18 cellular contexts compared by ENCODE assay signal in the genomic region with DNA sequence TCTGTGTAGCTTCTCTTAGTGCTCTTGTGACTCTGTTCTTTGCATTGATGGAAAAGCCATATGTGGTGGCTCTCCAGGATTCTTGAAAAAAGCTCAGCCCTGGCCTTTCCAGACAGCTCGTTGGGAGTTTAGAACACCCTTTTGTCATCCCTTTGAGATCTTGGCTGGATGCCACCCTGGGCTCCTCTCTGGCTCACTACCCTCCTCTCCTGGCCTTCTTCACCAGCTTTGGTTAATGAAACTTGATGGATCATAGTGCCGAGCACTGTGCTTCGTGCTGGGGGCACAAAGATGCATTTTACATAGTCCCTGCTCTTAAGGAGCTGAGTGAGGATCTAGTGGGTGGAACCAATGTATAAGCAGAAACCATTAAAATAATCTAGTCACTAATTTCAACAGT. TPM values are rescaled to one million over a fixed set of nuclear protein-coding genes. Genes with fewer than 3 reads are reported as not detected.
DNase-seq lines count a peak whose midpoint lies in the region; ATAC-seq, FAIRE-seq and TF ChIP-seq lines count a peak whose summit lies in the region.
"Had no signal": no experiment of that assay in that cellular context is flagged by ENCODE, and none has a peak within 500 bp of the region (broad histone marks: within the 10 kb centered on the region; RNA-seq: fewer than 3 reads in every experiment).

No MANE protein-coding gene starts in this region.

- no peak overlapping the region for H3K9ac ChIP-seq in HepG2 (ENCODE audit: insufficient read depth, low read depth, low read length)

- H4K20me1 ChIP-seq in HepG2 (ENCODE audit: insufficient read depth, low read length) = no peaks in the 10 kb centered on the region

- intact Hi-C loops in HepG2 (cut with micrococcal nuclease; ENCODE audit: unreplicated experiment) = loop anchor here (10.0 kb wide), 1 partner anchor 527 kb away; no protein-coding TSS in a partner anchor

- CTCF ChIA-PET in HepG2 (lab: Yijun Ruan, JAX; ENCODE audit: low intra/inter-chr PET ratio, low total read pairs) = no interaction called here

- peaks cover 38 to 79% of the 10 kb centered on the region in 2 donors for H3K27me3 Mint-ChIP-seq in effector memory CD8-positive, alpha-beta T cell

- TF ChIP-seq EP300 in HepG2 (IDR thresholded peaks at IDR 0.05; ENCODE audit: low read depth in 2 of 2, low read length in 2 of 2) (no peak), HepG2 (CRISPR knock-in tag; IDR thresholded peaks at IDR 0.05; ENCODE audit: borderline replicate concordance) (no peak)

- H3K79me2 ChIP-seq in HepG2 (ENCODE audit: insufficient read depth, low read length) = no peaks in the 10 kb centered on the region

- H3K4me3 ChIP-seq in epithelial cell of proximal tubule (ENCODE audit: low read depth, low read length) (no peak overlapping the region), small intestine (ENCODE audit: low read depth in 1 of 2, low read length in 2 of 2) (no peak overlapping the region), HepG2 (replicated peaks in 1 of 3; ENCODE audit: insufficient read depth in 1 of 3, low read depth in 2 of 3, low read length in 3 of 3) (no peak overlapping the region)

- no peaks in the 10 kb centered on the region for H3K36me3 Mint-ChIP-seq in effector memory CD8-positive, alpha-beta T cell (ENCODE audit: insufficient read depth)
- H3K36me3 Mint-ChIP-seq: CD4-positive, CD25-positive, alpha-beta regulatory T cell had no signal

- TF ChIP-seq CTCF in epithelial cell of proximal tubule (conservative IDR thresholded peaks at IDR 0.05; ENCODE audit: low read depth, low read length) (peak; percentile 18), HepG2 (CRISPR knock-in tag; IDR thresholded peaks at IDR 0.05) (no peak)

- TF ChIP-seq POLR2A in HepG2 (IDR thresholded peaks at IDR 0.05; ENCODE audit: insufficient read depth in 1 of 2, low read depth in 2 of 2, low read length in 2 of 2) = no peak

- H3K27me3 ChIP-seq in small intestine (ENCODE audit: control insufficient read depth in 2 of 2, insufficient read depth in 2 of 2, low read length in 2 of 2) (peaks cover 0 to 4% of the 10 kb centered on the region in 2 donors), HepG2 (ENCODE audit: control insufficient read depth in 1 of 2, insufficient read depth in 2 of 2, low read length in 2 of 2) (no peaks in the 10 kb centered on the region)

- no peak for ATAC-seq in HG03097 (IDR thresholded peaks at IDR 0.05; ENCODE audit: low FRiP score, unreplicated experiment)
- ATAC-seq in HepG2 = no peak
- ATAC-seq in effector memory CD8-positive, alpha-beta T cell (replicated peaks) = no peak

- POLR2A ChIA-PET in HepG2 (lab: Yijun Ruan, JAX) = no interaction called here

- H3K36me3 ChIP-seq in small intestine (ENCODE audit: control insufficient read depth in 2 of 2, insufficient read depth in 2 of 2, low read length in 2 of 2) (no peaks in the 10 kb centered on the region), HepG2 (replicated peaks in 1 of 2; ENCODE audit: control insufficient read depth in 1 of 2, insufficient read depth in 2 of 2, low read length in 2 of 2) (no peaks in the 10 kb centered on the region)

- FAIRE-seq in small intestine (lab: Jason Lieb, UNC) (no peak), HepG2 (lab: Jason Lieb, UNC) (no peak)
- FAIRE-seq: RCC 7860 had no signal

- DNase-seq in DMS 273 (lab: John Stamatoyannopoulos, UW; ENCODE audit: unreplicated experiment) = peak; percentile 65
- peak; percentile 21 for DNase-seq in NCI-H1105 (lab: John Stamatoyannopoulos, UW)
- DNase-seq in NCI-H524 treated with DMSO at 0.1 percent for 48 hours (lab: John Stamatoyannopoulos, UW) = peak; percentile 57
- DNase-seq in epithelial cell of proximal tubule (ENCODE audit: low read depth) = no peak
- no peak for DNase-seq in small intestine
- DNase-seq in HepG2 (ENCODE audit: low spot score) = no peak
- DNase-seq in effector memory CD8-positive, alpha-beta T cell = no peak
- DNase-seq: ACHN; CD4-positive, CD25-positive, alpha-beta regulatory T cell; H7; NCI-H1048; NCI-H187; NCI-H2227 treated with DMSO at 0.1 percent for 48 hours; NCI-H82; SIG-M5 had no signal

- no peaks in the 10 kb centered on the region for H3K9me3 Mint-ChIP-seq in effector memory CD8-positive, alpha-beta T cell
- H3K9me3 Mint-ChIP-seq: CD4-positive, CD25-positive, alpha-beta regulatory T cell; T-helper 2 cell treated with Interferon-gamma antibody and Interleukin-4, amounts not matched to agents 5 μg/mL and 100 μg/mL, for 36 hours had no signal

- no peak overlapping the region for H2AFZ ChIP-seq in HepG2 (ENCODE audit: low read length)

- no peak overlapping the region for H3K4me2 ChIP-seq in HepG2 (ENCODE audit: low read depth, low read length)

- WGBS in small intestine, 3 donors = 40 to 49% (median 49%) methylated on average over 3 of the region's 3 CpGs
- 14% methylated on average over 3 of the region's 3 CpGs for WGBS in HepG2 (ENCODE audit: low lambda C conversion rate)

- no peak for TF ChIP-seq RAD21 in HepG2 (CRISPR knock-in tag; IDR thresholded peaks at IDR 0.05)

- in situ Hi-C loops in HepG2 (cut with HindIII; ENCODE audit: extremely low pct_ligation_motif_present, low pct_unique_long_range_greater_than_20kb) = loop anchor here (5.0 to 10.0 kb wide), 3 partner anchors 190 to 525 kb away; no protein-coding TSS in a partner anchor

- H3K27ac ChIP-seq in small intestine (ENCODE audit: low read depth in 1 of 2, low read length in 1 of 2) (no peak overlapping the region), HepG2 (ENCODE audit: extremely low read length, insufficient read depth, low read length) (no peak overlapping the region)

- peaks cover 3 to 4% of the 10 kb centered on the region in 2 donors for H3K4me1 Mint-ChIP-seq in effector memory CD8-positive, alpha-beta T cell (ENCODE audit: low read depth in 2 of 2)

- no peak overlapping the region for H3K27ac Mint-ChIP-seq in effector memory CD8-positive, alpha-beta T cell
- H3K27ac Mint-ChIP-seq: CD4-positive, CD25-positive, alpha-beta regulatory T cell; T-helper 2 cell treated with Interferon-gamma antibody and Interleukin-4, amounts not matched to agents 5 μg/mL and 100 μg/mL, for 36 hours had no signal

- H3K4me1 ChIP-seq in small intestine (ENCODE audit: control insufficient read depth in 2 of 2, insufficient read depth in 1 of 2, low read depth in 1 of 2, low read length in 1 of 2) = no peaks in the 10 kb centered on the region
- H3K4me1 ChIP-seq in HepG2 (ENCODE audit: insufficient read depth, low read length) = 0 out of 2 replicates have a peak, but pooled peaks cover 7% of the 10 kb centered on the region

- BruUV-seq in HepG2 (replicated peaks; lab: Mats Ljungman, UMichigan) = no TSS peak

- H3K4me3 Mint-ChIP-seq in effector memory CD8-positive, alpha-beta T cell = no peak overlapping the region
- H3K4me3 Mint-ChIP-seq: CD4-positive, CD25-positive, alpha-beta regulatory T cell; T-helper 2 cell treated with Interferon-gamma antibody and Interleukin-4, amounts not matched to agents 5 μg/mL and 100 μg/mL, for 36 hours had no signal

- H3K9me3 ChIP-seq in small intestine (ENCODE audit: control insufficient read depth, low read depth) = no peaks in the 10 kb centered on the region
- H3K9me3 ChIP-seq in HepG2 (ENCODE audit: low read length) = no peaks in the 10 kb centered on the region

TF ChIP-seq in HepG2, 621 proteins besides CTCF, POLR2A, EP300 and RAD21 (continues in another document):
- no peak for TF ChIP-seq GATA4 (IDR thresholded peaks at IDR 0.05; ENCODE audit: borderline replicate concordance, low read depth)
- TF ChIP-seq CREM (IDR thresholded peaks at IDR 0.05) = no peak
- TF ChIP-seq CREM (CRISPR knock-in tag; IDR thresholded peaks at IDR 0.05) = no peak
- TF ChIP-seq SIN3A (IDR thresholded peaks at IDR 0.05; ENCODE audit: borderline replicate concordance, low read depth, low read length) = no peak
- TF ChIP-seq TBL1XR1 (IDR thresholded peaks at IDR 0.05; ENCODE audit: borderline replicate concordance, low read length, partially characterized antibody) = no peak

RNA-seq across cellular contexts. Expression of a gene that starts 15.6 kb away (rescaled TPM):
- total RNA-seq in epithelial cell of proximal tubule = 27.3 and 28.4 TPM in 2 replicates
- polyA plus RNA-seq in small intestine = 1 to 10 TPM in 2 of 3 donors, under 1 TPM in 1; 0.22 to 8.1 (median 1.9) TPM
- 0.07 TPM in 1 of 2 replicates, not detected in the other for total RNA-seq in HepG2 (2016; rRNA removed; fragmentation: Illumina TruSeq; extraction: Trizol)
- not detected in 2 replicates for total RNA-seq in HepG2 (2016; cell fraction: cytosol; rRNA removed; fragmentation: Illumina TruSeq; extraction: Trizol; ENCODE audit: low read depth)
- total RNA-seq in HepG2 (2016; cell fraction: insoluble cytoplasmic fraction; rRNA removed; fragmentation: Illumina TruSeq; extraction: Trizol) = not detected in 2 replicates
- not detected in 2 replicates for total RNA-seq in HepG2 (2016; cell fraction: membrane; rRNA removed; fragmentation: Illumina TruSeq; extraction: Trizol)
- total RNA-seq in HepG2 (2016; cell fraction: nucleus; rRNA removed; fragmentation: Illumina TruSeq; extraction: Trizol) = 0.09 TPM in 1 of 2 replicates, not detected in the other
- polyA plus RNA-seq in HepG2 (2011; rRNA removed) = not detected in 2 replicates
- not detected in 2 replicates for polyA plus RNA-seq in HepG2 (2011; cell fraction: cytosol; rRNA removed)
- not detected in 2 replicates for polyA plus RNA-seq in HepG2 (2011; cell fraction: nucleus; rRNA removed)
- polyA plus RNA-seq in HepG2 (2012) = not detected in 2 replicates
- polyA plus RNA-seq in HepG2 (2016; cell fraction: cytosol; fragmentation: Illumina TruSeq; extraction: Trizol; ENCODE audit: low read depth) = not detected in 2 replicates
- polyA plus RNA-seq in HepG2 (2016; cell fraction: insoluble cytoplasmic fraction; fragmentation: Illumina TruSeq; extraction: Trizol; ENCODE audit: low read depth) = not detected in 2 replicates
- not detected in 2 replicates for polyA plus RNA-seq in HepG2 (2016; cell fraction: membrane; fragmentation: Illumina TruSeq; extraction: Trizol; ENCODE audit: low read depth)
- not detected in 2 replicates for polyA plus RNA-seq in HepG2 (2016; cell fraction: nucleus; fragmentation: Illumina TruSeq; extraction: Trizol; ENCODE audit: insufficient read depth, low read depth)
- polyA minus RNA-seq in HepG2 (2011; rRNA and poly(A)+ RNA removed; ENCODE audit: low replicate concordance) = not detected in 2 replicates
- not detected in 2 replicates for polyA minus RNA-seq in HepG2 (2011; cell fraction: cytosol; rRNA and poly(A)+ RNA removed)
- polyA minus RNA-seq in HepG2 (2011; cell fraction: nucleus; rRNA and poly(A)+ RNA removed) = not detected in 2 replicates
- total RNA-seq: CD4-positive, CD25-positive, alpha-beta regulatory T cell had no signal
- polyA plus RNA-seq: CD4-positive, CD25-positive, alpha-beta regulatory T cell had no signal

Comparison
In these comparisons a context has a peak if more than half of its experiments do, and no peak if none do; other contexts are left out.
1. DNase-seq: peak in DMS 273 (single experiment), NCI-H1105 (single experiment) and NCI-H524 treated with DMSO at 0.1 percent for 48 hours (single experiment); none in epithelial cell of proximal tubule (single experiment), small intestine (single experiment), HepG2 (single experiment) and effector memory CD8-positive, alpha-beta T cell (0 of 3).
2. RNA of a gene that starts 15.6 kb away (total RNA-seq): 27.3 to 28.4 TPM in epithelial cell of proximal tubule; 0.07 to 0.09 TPM in HepG2; every median in the first group is over 10 times any median in the second.